In the genomic region with DNA sequence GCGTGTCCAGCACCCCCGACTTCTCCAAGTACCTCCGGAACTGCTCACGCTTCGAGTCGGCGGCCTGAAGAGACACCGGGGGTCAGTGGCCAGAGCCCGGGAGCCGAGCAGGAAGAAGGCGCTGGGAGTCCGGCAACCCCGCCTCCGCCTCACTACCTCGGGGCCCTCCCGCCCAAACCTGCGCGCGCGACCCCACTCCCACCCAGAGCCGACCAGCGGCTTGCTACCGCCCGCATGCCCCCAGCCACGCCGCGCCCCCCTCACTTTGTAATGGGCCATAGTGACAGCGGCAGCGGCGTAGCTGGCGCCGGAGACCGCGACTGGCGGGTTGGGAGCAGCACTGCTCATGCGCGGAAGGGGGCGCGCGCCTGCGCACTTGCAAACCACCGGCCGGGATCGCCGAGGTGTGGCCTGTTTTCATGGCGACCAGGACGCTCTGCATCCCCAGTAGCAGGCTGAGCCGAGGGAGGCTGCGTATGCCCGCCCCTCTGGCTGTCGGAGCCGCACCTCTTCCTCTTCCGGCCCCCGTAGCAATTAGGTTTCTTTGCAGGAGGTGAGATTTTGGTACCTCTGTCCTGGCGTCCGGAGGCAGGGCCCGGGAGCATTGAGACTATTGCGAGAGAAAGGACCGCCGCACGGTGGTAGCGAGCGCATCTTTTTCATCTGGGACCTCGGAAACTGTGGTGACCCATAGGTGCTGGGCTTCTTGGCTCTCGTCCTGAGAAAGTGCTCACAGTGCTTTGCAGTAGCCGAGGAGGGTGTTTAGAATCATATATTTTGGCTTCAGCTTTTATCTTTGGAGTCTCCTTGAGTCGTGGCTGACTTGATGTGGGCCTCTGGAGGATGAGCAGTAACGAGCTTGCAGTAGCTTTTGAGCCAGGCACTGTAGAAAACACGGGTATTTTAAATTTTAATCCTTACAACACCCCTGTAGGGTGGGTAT, we compare ENCODE assay signal across 8 cellular contexts. TPM values are rescaled to one million over a fixed set of nuclear protein-coding genes. Genes with fewer than 3 reads are reported as not detected.
DNase-seq lines count a peak whose midpoint lies in the region; ATAC-seq and TF ChIP-seq lines count a peak whose summit lies in the region.

A gene with protein sequence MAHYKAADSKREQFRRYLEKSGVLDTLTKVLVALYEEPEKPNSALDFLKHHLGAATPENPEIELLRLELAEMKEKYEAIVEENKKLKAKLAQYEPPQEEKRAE (minus strand): TSS at position 322 of the 943 bp plus-strand sequence. CDS start 43 bp downstream, at position 279.

- H3K79me1 ChIP-seq in mesendoderm (ENCODE audit: low read length), result peaks cover 3% of the 10 kb centered on the region

- H2BK15ac ChIP-seq in mesendoderm (replicated peaks; ENCODE audit: low read depth), result no peak within 1 kb of the TSS

- no peak within 1 kb of the TSS for H3K18ac ChIP-seq in mesendoderm (ENCODE audit: low read length)

- peak within 1 kb of the TSS; percentile 97 for H3K56ac ChIP-seq in mesendoderm (ENCODE audit: low read length)

- peak within 1 kb of the TSS; percentile 92 for H3K4me2 ChIP-seq in mesendoderm (ENCODE audit: low read length)

- H4K8ac ChIP-seq in mesendoderm (ENCODE audit: low read depth, low read length), result peak within 1 kb of the TSS; percentile 67

- H3K4me3 Mint-ChIP-seq in activated CD8-positive, alpha-beta memory T cell treated with anti-CD3 and anti-CD28 coated beads, Interleukin-2, amount 10 ng/mL, durations not matched to agents 7 days and 5 days, result peak within 1 kb of the TSS; percentile 87
- peak within 1 kb of the TSS; percentile 82 for H3K4me3 Mint-ChIP-seq in endodermal cell

- no peaks in the 10 kb centered on the region for H3K9me3 Mint-ChIP-seq in activated CD8-positive, alpha-beta memory T cell treated with anti-CD3 and anti-CD28 coated beads, Interleukin-2, amount 10 ng/mL, durations not matched to agents 7 days and 5 days (ENCODE audit: low read depth)
- H3K9me3 Mint-ChIP-seq in endodermal cell, result no peaks in the 10 kb centered on the region

- H3K27me3 Mint-ChIP-seq in activated CD8-positive, alpha-beta memory T cell treated with anti-CD3 and anti-CD28 coated beads, Interleukin-2, amount 10 ng/mL, durations not matched to agents 7 days and 5 days, result no peaks in the 10 kb centered on the region
- no peaks in the 10 kb centered on the region for H3K27me3 Mint-ChIP-seq in endodermal cell (ENCODE audit: insufficient read depth)

- peak; percentile 39 for TF ChIP-seq CTCF in endodermal cell (conservative IDR thresholded peaks at IDR 0.05)

- ATAC-seq in GM21381 (IDR thresholded peaks at IDR 0.05; ENCODE audit: unreplicated experiment), result peak; percentile 94
- ATAC-seq in activated CD8-positive, alpha-beta memory T cell treated with anti-CD3 and anti-CD28 coated beads, Interleukin-2, amount 10 ng/mL, durations not matched to agents 7 days and 5 days, result peak; percentile 99

- H2AK5ac ChIP-seq in mesendoderm (ENCODE audit: low read length), result no peak within 1 kb of the TSS

- peaks cover 5% of the 10 kb centered on the region for H3K36me3 Mint-ChIP-seq in activated CD8-positive, alpha-beta memory T cell treated with anti-CD3 and anti-CD28 coated beads, Interleukin-2, amount 10 ng/mL, durations not matched to agents 7 days and 5 days
- peaks cover 7% of the 10 kb centered on the region for H3K36me3 Mint-ChIP-seq in endodermal cell (ENCODE audit: low read depth)

- no peak within 1 kb of the TSS for H2BK5ac ChIP-seq in mesendoderm (ENCODE audit: low read length)

- H3K4me1 Mint-ChIP-seq in activated CD8-positive, alpha-beta memory T cell treated with anti-CD3 and anti-CD28 coated beads, Interleukin-2, amount 10 ng/mL, durations not matched to agents 7 days and 5 days, result peaks cover 32% of the 10 kb centered on the region
- H3K4me1 Mint-ChIP-seq in endodermal cell, result peaks cover 17% of the 10 kb centered on the region

- no peaks in the 10 kb centered on the region for H3K79me2 ChIP-seq in mesendoderm (ENCODE audit: control insufficient read depth, insufficient read depth, low read length)

- peak within 1 kb of the TSS; percentile 83 for H3K27ac Mint-ChIP-seq in activated CD8-positive, alpha-beta memory T cell treated with anti-CD3 and anti-CD28 coated beads, Interleukin-2, amount 10 ng/mL, durations not matched to agents 7 days and 5 days
- peak within 1 kb of the TSS; percentile 60 for H3K27ac Mint-ChIP-seq in endodermal cell

- H3K9ac ChIP-seq in NT2/D1 (ENCODE audit: insufficient read length, low read depth), result peak within 1 kb of the TSS; percentile 97
- H3K9ac ChIP-seq in endodermal cell (ENCODE audit: extremely low read depth, low read length, poor library complexity, severe bottlenecking), result peak within 1 kb of the TSS; percentile 51
- peak within 1 kb of the TSS; percentile 95 for H3K9ac ChIP-seq in mesendoderm (ENCODE audit: low read length)

- WGBS in endodermal cell (ENCODE audit: insufficient coverage in 1 of 2, insufficient read length in 1 of 2), 2 experiments, result 0% methylated on average over 38 to 68 of the region's 69 CpGs
- WGBS in mesendoderm (ENCODE audit: extremely low coverage, insufficient coverage, low lambda C conversion rate), result no CpG with 5 or more reads among the region's 69 CpGs

- no peak within 1 kb of the TSS for H3K23ac ChIP-seq in mesendoderm (ENCODE audit: low read length)

- no peak within 1 kb of the TSS for H3K27ac ChIP-seq in endodermal cell (ENCODE audit: low read depth, low read length)
- peak within 1 kb of the TSS; percentile 48 for H3K27ac ChIP-seq in mesendoderm (ENCODE audit: low read depth, low read length)

- H2BK120ac ChIP-seq in mesendoderm (ENCODE audit: low read depth, low read length), result no peak within 1 kb of the TSS

- peak within 1 kb of the TSS; percentile 83 for H3K4ac ChIP-seq in mesendoderm (ENCODE audit: low read depth, low read length)

- peak within 1 kb of the TSS; percentile 96 for H3K4me3 ChIP-seq in NT2/D1 (ENCODE audit: insufficient read length, low read depth)
- H3K4me3 ChIP-seq in endodermal cell (ENCODE audit: low read length), result peak within 1 kb of the TSS; percentile 94
- H3K4me3 ChIP-seq in mesendoderm (ENCODE audit: low read length), result peak within 1 kb of the TSS; percentile 93

- peak within 1 kb of the TSS; percentile 98 for H4K5ac ChIP-seq in mesendoderm (ENCODE audit: low read length)

- H3K27me3 ChIP-seq in NT2/D1 (ENCODE audit: insufficient read depth, insufficient read length) (no peaks in the 10 kb centered on the region), endodermal cell (ENCODE audit: control insufficient read depth, insufficient read depth, low read length, poor library complexity, severe bottlenecking) (no peaks in the 10 kb centered on the region), mesendoderm (ENCODE audit: insufficient read depth, low read length, poor library complexity) (no peaks in the 10 kb centered on the region)

- H3K36me3 ChIP-seq in NT2/D1 (ENCODE audit: insufficient read depth, insufficient read length, low read length) (no peaks in the 10 kb centered on the region), endodermal cell (ENCODE audit: control insufficient read depth, insufficient read depth, low read length) (no peaks in the 10 kb centered on the region), mesendoderm (ENCODE audit: control insufficient read depth, insufficient read depth, low read length) (no peaks in the 10 kb centered on the region)

- no peaks in the 10 kb centered on the region for H3K9me3 ChIP-seq in NT2/D1 (ENCODE audit: insufficient read depth, low read length)
- H3K9me3 ChIP-seq in endodermal cell (ENCODE audit: control insufficient read depth, low read length), result no peaks in the 10 kb centered on the region

- CTCF ChIA-PET in activated CD8-positive, alpha-beta memory T cell treated with anti-CD3 and anti-CD28 coated beads, Interleukin-2, amount 10 ng/mL, durations not matched to agents 7 days and 5 days (lab: Charles Lee), result interaction anchor here (2.2 to 2.9 kb wide), 3 partner anchors 14 to 219 kb away, joined by 6 to 13 read pairs (median 7); no protein-coding TSS in a partner anchor

- DNase-seq in COR-L47 (lab: John Stamatoyannopoulos, UW) (peak; percentile 94), HUDEP-2 (lab: John Stamatoyannopoulos, UW; ENCODE audit: unreplicated experiment in 76 of 76) (peak; percentile 54 to 97 (median 93)), NT2/D1 (ENCODE audit: low read depth, low spot score) (peak; percentile 99), endodermal cell (peak; percentile 99), mesendoderm (peak; percentile 98)
- DNase-seq in activated CD8-positive, alpha-beta memory T cell treated with anti-CD3 and anti-CD28 coated beads, Interleukin-2, amount 10 ng/mL, durations not matched to agents 7 days and 5 days, result peak; percentile 98
- DNase-seq in stimulated activated CD8-positive, alpha-beta memory T cell treated with anti-CD3 and anti-CD28 coated beads, Interleukin-15, amount 100 ng/mL, for 1 hour (ENCODE audit: low read depth), result peak; percentile 89

- H3K4me1 ChIP-seq in NT2/D1 (ENCODE audit: insufficient read depth, insufficient read length) (peaks cover 3% of the 10 kb centered on the region), endodermal cell (ENCODE audit: control insufficient read depth, insufficient read depth, low read length) (no peaks in the 10 kb centered on the region), mesendoderm (ENCODE audit: control insufficient read depth, low read depth, low read length) (peaks cover 2% of the 10 kb centered on the region)

RNA-seq across cellular contexts. Expression of the gene that starts here (rescaled TPM):
- total RNA-seq in activated CD8-positive, alpha-beta memory T cell treated with anti-CD3 and anti-CD28 coated beads, Interleukin-2, amount 10 ng/mL, durations not matched to agents 7 days and 5 days, result 10 to 100 TPM; 45.0 to 45.3 TPM
- total RNA-seq in endodermal cell, result 10 to 100 TPM; 34.6 to 38.1 TPM
- 37.8 TPM for polyA plus RNA-seq in endodermal cell (2013, experiment 1 of 2)
- polyA plus RNA-seq in endodermal cell (2013, experiment 2 of 2), result 33.9 TPM
- 47.2 TPM for polyA plus RNA-seq in mesendoderm (2013, experiment 1 of 2)
- 50.5 TPM for polyA plus RNA-seq in mesendoderm (2013, experiment 2 of 2)
